Comparison of ENCODE assay signal across 9 cellular contexts in the genomic region with DNA sequence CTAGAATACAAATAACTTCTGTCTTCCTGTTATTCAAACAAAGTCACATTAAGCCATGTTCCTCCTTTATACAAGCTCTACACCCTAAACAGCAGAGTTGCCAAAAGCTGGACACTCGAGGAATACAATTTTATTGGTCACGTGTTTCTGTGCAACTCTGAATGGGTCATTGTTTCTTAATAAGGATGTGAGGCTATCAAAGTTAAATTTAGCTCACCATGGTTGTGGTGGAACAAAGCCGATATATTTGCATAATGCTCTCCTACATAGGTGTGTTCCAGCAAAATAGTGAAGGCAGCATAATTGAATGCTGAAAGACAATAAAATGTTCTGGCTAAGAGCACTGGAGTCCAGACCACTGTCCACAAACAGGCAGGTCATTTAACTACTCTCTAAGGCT. TPM values are rescaled to one million over a fixed set of nuclear protein-coding genes. Genes with fewer than 3 reads are reported as not detected.
DNase-seq lines count a peak whose midpoint lies in the region; ATAC-seq, FAIRE-seq and TF ChIP-seq lines count a peak whose summit lies in the region.
"Had no signal": no experiment of that assay in that cellular context is flagged by ENCODE, and none has a peak within 500 bp of the region (broad histone marks: within the 10 kb centered on the region; RNA-seq: fewer than 3 reads in every experiment).

No MANE protein-coding gene starts in this region.

- no peaks in the 10 kb centered on the region for H3K4me1 Mint-ChIP-seq in activated CD4-positive, alpha-beta T cell treated with anti-CD3 and anti-CD28 coated beads, Interleukin-2, amount 10 ng/mL, durations not matched to agents 24 days and 14 days

- no peak overlapping the region for H3K4me3 ChIP-seq in colonic mucosa

- no peak overlapping the region for H3K9ac ChIP-seq in colonic mucosa (ENCODE audit: low read depth in 2 of 2, low read length in 2 of 2)

- no peaks in the 10 kb centered on the region for H3K36me3 Mint-ChIP-seq in activated CD4-positive, alpha-beta T cell treated with anti-CD3 and anti-CD28 coated beads, Interleukin-2, amount 10 ng/mL, durations not matched to agents 24 days and 14 days (ENCODE audit: low read depth)

- peaks cover 5% of the 10 kb centered on the region for H3K4me1 ChIP-seq in colonic mucosa

- peaks cover 9% of the 10 kb centered on the region for H3K27me3 Mint-ChIP-seq in activated CD4-positive, alpha-beta T cell treated with anti-CD3 and anti-CD28 coated beads, Interleukin-2, amount 10 ng/mL, durations not matched to agents 24 days and 14 days

- FAIRE-seq in GM12891 (lab: Jason Lieb, UNC), result peak; percentile 87

- no peak for TF ChIP-seq CTCF in colonic mucosa (IDR thresholded peaks at IDR 0.05)

- H3K4me3 Mint-ChIP-seq in activated CD4-positive, alpha-beta T cell treated with anti-CD3 and anti-CD28 coated beads, Interleukin-2, amount 10 ng/mL, durations not matched to agents 24 days and 14 days, result no peak overlapping the region
- H3K4me3 Mint-ChIP-seq: neural crest cell had no signal

- TF ChIP-seq POLR2A in GM12891 (IDR thresholded peaks at IDR 0.05; ENCODE audit: low read depth, low read length), result no peak

- no peaks in the 10 kb centered on the region for H3K27me3 ChIP-seq in colonic mucosa

- H3K36me3 ChIP-seq in colonic mucosa, result no peaks in the 10 kb centered on the region

- peak overlapping the region; percentile 51 for H3K27ac ChIP-seq in colonic mucosa

- ATAC-seq in GM21423 (IDR thresholded peaks at IDR 0.05; ENCODE audit: unreplicated experiment) (peak; percentile 69), HG03457 (IDR thresholded peaks at IDR 0.05; ENCODE audit: unreplicated experiment) (peak; percentile 49)

- intact Hi-C loops in colonic mucosa (cut with DNase I), result no loop called here
- intact Hi-C loops in activated CD4-positive, alpha-beta T cell treated with anti-CD3 and anti-CD28 coated beads, Interleukin-2, amount 10 ng/mL, durations not matched to agents 24 days and 14 days (cut with micrococcal nuclease), result no loop called here

- H3K9me3 Mint-ChIP-seq in activated CD4-positive, alpha-beta T cell treated with anti-CD3 and anti-CD28 coated beads, Interleukin-2, amount 10 ng/mL, durations not matched to agents 24 days and 14 days, result no peaks in the 10 kb centered on the region

- H3K9me3 ChIP-seq in colonic mucosa, result no peaks in the 10 kb centered on the region

- no peak overlapping the region for H3K27ac Mint-ChIP-seq in activated CD4-positive, alpha-beta T cell treated with anti-CD3 and anti-CD28 coated beads, Interleukin-2, amount 10 ng/mL, durations not matched to agents 24 days and 14 days

- DNase-seq in GM12891 (ENCODE audit: insufficient read length, low spot score) (no peak), colonic mucosa (no peak), Kasumi-1 (lab: John Stamatoyannopoulos, UW) (no peak), glomerular visceral epithelial cell (ENCODE audit: extremely low spot score) (no peak), NCI-H1930 (lab: John Stamatoyannopoulos, UW) (no peak)
- DNase-seq in activated CD4-positive, alpha-beta T cell treated with anti-CD3 and anti-CD28 coated beads, Interleukin-2, amount 10 ng/mL, durations not matched to agents 24 days and 14 days, result no peak

TF ChIP-seq in GM12891, 5 proteins besides CTCF, POLR2A, EP300 and RAD21:
- TF ChIP-seq TAF1 (IDR thresholded peaks at IDR 0.05; ENCODE audit: low read depth, low read length), result no peak
- peak; percentile 89 for TF ChIP-seq POU2F2 (IDR thresholded peaks at IDR 0.05; ENCODE audit: low read depth, low read length)
- no peak for TF ChIP-seq POLR2AphosphoS5 (IDR thresholded peaks at IDR 0.05; ENCODE audit: low read depth, low read length)
- 0 out of 2 replicates have a peak, but pooled peaks have one; percentile 6 for TF ChIP-seq SPI1 (IDR thresholded peaks at IDR 0.05; ENCODE audit: low read depth, low read length)
- TF ChIP-seq PAX5 (IDR thresholded peaks at IDR 0.05; ENCODE audit: insufficient read depth, low read length, severe bottlenecking), result no peak
TF ChIP-seq in GM12891: peak in this region for 2.

RNA-seq across cellular contexts. Expression of gene CD2AP, which starts 36.9 kb away (rescaled TPM):
- 15.7 TPM for polyA plus RNA-seq in GM12891 (2012; ENCODE audit: low read depth, missing spikeins)
- 100 to 1,000 TPM in 1 of 2 donors, 10 to 100 TPM in 1; 83.1 to 146 TPM for total RNA-seq in colonic mucosa
- total RNA-seq in activated CD4-positive, alpha-beta T cell treated with anti-CD3 and anti-CD28 coated beads, Interleukin-2, amount 10 ng/mL, durations not matched to agents 24 days and 14 days, result 26.3 and 29.6 TPM in 2 replicates
